ENCODE assay signal across 20 cellular contexts in genomic region chr2:207903236-207903635, GRCh38.
DNase-seq lines count a peak whose midpoint lies in the region; ATAC-seq and TF ChIP-seq lines count a peak whose summit lies in the region.
"Had no signal": no experiment of that assay in that cellular context is flagged by ENCODE, and none has a peak within 500 bp of the region (broad histone marks: within the 10 kb centered on the region; RNA-seq: fewer than 3 reads in every experiment).

No MANE protein-coding gene starts in this region.

- ATAC-seq in activated naive CD4-positive, alpha-beta T cell treated with anti-CD3 and anti-CD28 coated beads, Interleukin-2, amount 50 U/mL, for 72 hours = peak; percentile 56 to 62
- ATAC-seq in PC-3 = no peak
- ATAC-seq in HG03045 (IDR thresholded peaks at IDR 0.05; ENCODE audit: unreplicated experiment) = no peak
- ATAC-seq: CD8-positive, alpha-beta T cell had no signal

- no peaks in the 10 kb centered on the region for H3K27me3 ChIP-seq in PC-3 (ENCODE audit: low read length)
- H3K27me3 ChIP-seq in neural progenitor cell = no peaks in the 10 kb centered on the region
- H3K27me3 ChIP-seq in thyroid gland = no peaks in the 10 kb centered on the region
- H3K27me3 ChIP-seq: BLaER1 had no signal

- H3K9me2 ChIP-seq in PC-3 (replicated peaks; ENCODE audit: low read length) = no peaks in the 10 kb centered on the region

- no peaks in the 10 kb centered on the region for H3K27me3 Mint-ChIP-seq in activated naive CD4-positive, alpha-beta T cell treated with anti-CD3 and anti-CD28 coated beads, Interleukin-2, amount 10 ng/mL, durations not matched to agents 7 days and 5 days
- peaks cover 16% of the 10 kb centered on the region for H3K27me3 Mint-ChIP-seq in neural progenitor cell (ENCODE audit: insufficient read depth, low read depth)
- H3K27me3 Mint-ChIP-seq: B cell; CD4-positive, CD25-positive, alpha-beta regulatory T cell had no signal

- no peaks in the 10 kb centered on the region for H3K36me3 ChIP-seq in PC-3 (ENCODE audit: low read depth, low read length)
- H3K36me3 ChIP-seq in neural progenitor cell = no peaks in the 10 kb centered on the region
- no peaks in the 10 kb centered on the region for H3K36me3 ChIP-seq in thyroid gland
- H3K36me3 ChIP-seq: HAP-1 had no signal

- no TSS peak for BruUV-seq in PC-3 (replicated peaks; lab: Mats Ljungman, UMichigan)

- intact Hi-C loops in PC-3 (cut with micrococcal nuclease) = no loop called here
- intact Hi-C loops in thyroid gland (cut with DNase I) = no loop called here

- H3K4me3 Mint-ChIP-seq in activated naive CD4-positive, alpha-beta T cell treated with anti-CD3 and anti-CD28 coated beads, Interleukin-2, amount 10 ng/mL, durations not matched to agents 7 days and 5 days = no peak overlapping the region
- H3K4me3 Mint-ChIP-seq in neural progenitor cell = no peak overlapping the region
- H3K4me3 Mint-ChIP-seq: B cell; CD4-positive, CD25-positive, alpha-beta regulatory T cell; CD8-positive, alpha-beta T cell; HFFc6 had no signal

- no peaks in the 10 kb centered on the region for H3K4me1 Mint-ChIP-seq in activated naive CD4-positive, alpha-beta T cell treated with anti-CD3 and anti-CD28 coated beads, Interleukin-2, amount 10 ng/mL, durations not matched to agents 7 days and 5 days
- peaks cover 44% of the 10 kb centered on the region for H3K4me1 Mint-ChIP-seq in neural progenitor cell
- H3K4me1 Mint-ChIP-seq: B cell had no signal

- H3K27ac ChIP-seq in PC-3 (ENCODE audit: low read length) (no peak overlapping the region), neural progenitor cell (peak overlapping the region; percentile 94), thyroid gland (peak overlapping the region in 2 of 3 donors; percentile 64 to 68)
- H3K27ac ChIP-seq: 22Rv1, BLaER1, C4-2B had no signal

- H3K9me3 ChIP-seq in PC-3 (ENCODE audit: low read length) (no peaks in the 10 kb centered on the region), neural progenitor cell (ENCODE audit: low read depth) (no peaks in the 10 kb centered on the region), thyroid gland (no peaks in the 10 kb centered on the region)
- H3K9me3 ChIP-seq: BLaER1, Caco-2, HAP-1 had no signal

- TF ChIP-seq CTCF in PC-3 (conservative IDR thresholded peaks at IDR 0.05; ENCODE audit: low read depth, low read length) = no peak
- TF ChIP-seq CTCF in neural progenitor cell (IDR thresholded peaks at IDR 0.05) = no peak
- TF ChIP-seq CTCF in thyroid gland (IDR thresholded peaks at IDR 0.05) = no peak

- TF ChIP-seq POLR2A in thyroid gland (IDR thresholded peaks at IDR 0.05) = no peak

- POLR2A ChIA-PET in PC-3 (lab: Charles Lee; ENCODE audit: unreplicated experiment) = no interaction called here

- H3F3A ChIP-seq in PC-3 (ENCODE audit: low read length, unreplicated experiment) = no peaks in the 10 kb centered on the region
- peaks cover 94% of the 10 kb centered on the region for H3F3A ChIP-seq in neural progenitor cell (ENCODE audit: low read depth)

- H3K27ac Mint-ChIP-seq in activated naive CD4-positive, alpha-beta T cell treated with anti-CD3 and anti-CD28 coated beads, Interleukin-2, amount 50 U/mL, for 72 hours = no peak overlapping the region
- no peak overlapping the region for H3K27ac Mint-ChIP-seq in activated naive CD4-positive, alpha-beta T cell treated with anti-CD3 and anti-CD28 coated beads, Interleukin-2, amount 10 ng/mL, durations not matched to agents 7 days and 5 days
- no peak overlapping the region for H3K27ac Mint-ChIP-seq in neural progenitor cell
- H3K27ac Mint-ChIP-seq: B cell; CD4-positive, CD25-positive, alpha-beta regulatory T cell; CD8-positive, alpha-beta T cell; HFFc6 had no signal

- H2AFZ ChIP-seq in PC-3 (ENCODE audit: low read length) (no peak overlapping the region), neural progenitor cell (replicated peaks) (no peak overlapping the region)

- H3K9ac ChIP-seq in PC-3 (ENCODE audit: low read length) = no peak overlapping the region
- no peak overlapping the region for H3K9ac ChIP-seq in neural progenitor cell
- H3K9ac ChIP-seq: BLaER1 had no signal

- peaks cover 8% of the 10 kb centered on the region for H3K4me1 ChIP-seq in PC-3 (ENCODE audit: insufficient read depth, low read length)
- H3K4me1 ChIP-seq in neural progenitor cell = peaks cover 92% of the 10 kb centered on the region
- peaks cover 24 to 27% of the 10 kb centered on the region in 2 donors for H3K4me1 ChIP-seq in thyroid gland
- H3K4me1 ChIP-seq: BLaER1 had no signal

- DNase-seq in activated naive CD4-positive, alpha-beta T cell treated with anti-CD3 and anti-CD28 coated beads, Interleukin-2, amount 50 U/mL, for 72 hours (ENCODE audit: low spot score in 2 of 2) = no peak
- DNase-seq in activated naive CD4-positive, alpha-beta T cell treated with anti-CD3 and anti-CD28 coated beads, Interleukin-2, amount 10 ng/mL, durations not matched to agents 7 days and 5 days = no peak
- peak; percentile 14 for DNase-seq in PC-3
- DNase-seq in neural progenitor cell (ENCODE audit: low spot score) = no peak
- DNase-seq in thyroid gland = no peak
- DNase-seq in stimulated activated naive CD4-positive, alpha-beta T cell (lab: John Stamatoyannopoulos, UW) = no peak
- no peak for DNase-seq in Kasumi-1 (lab: John Stamatoyannopoulos, UW)
- DNase-seq: Caco-2; CD4-positive, CD25-positive, alpha-beta regulatory T cell; CD8-positive, alpha-beta T cell; DMS153; DND-41; GOT3; HFFc6 had no signal

- H3K4me2 ChIP-seq in PC-3 (ENCODE audit: low read length) = no peak overlapping the region
- H3K4me2 ChIP-seq in neural progenitor cell = peak overlapping the region; percentile 78
- H3K4me2 ChIP-seq: BLaER1 had no signal

- no peaks in the 10 kb centered on the region for H3K36me3 Mint-ChIP-seq in activated naive CD4-positive, alpha-beta T cell treated with anti-CD3 and anti-CD28 coated beads, Interleukin-2, amount 50 U/mL, for 72 hours
- no peaks in the 10 kb centered on the region for H3K36me3 Mint-ChIP-seq in activated naive CD4-positive, alpha-beta T cell treated with anti-CD3 and anti-CD28 coated beads, Interleukin-2, amount 10 ng/mL, durations not matched to agents 7 days and 5 days
- H3K36me3 Mint-ChIP-seq in neural progenitor cell = no peaks in the 10 kb centered on the region

- WGBS in thyroid gland, 2 donors = 72 to 77% methylated on average over 3 of the region's 3 CpGs

- H3K79me2 ChIP-seq in PC-3 (ENCODE audit: low read length) (no peaks in the 10 kb centered on the region), neural progenitor cell (ENCODE audit: low read depth) (peaks cover 37% of the 10 kb centered on the region)

- H3K4me3 ChIP-seq in PC-3 (ENCODE audit: low read length) (no peak overlapping the region), neural progenitor cell (no peak overlapping the region), thyroid gland (replicated peaks in 1 of 3) (no peak overlapping the region)
- H3K4me3 ChIP-seq: BLaER1, HAP-1 had no signal

- CTCF ChIA-PET in activated naive CD4-positive, alpha-beta T cell treated with anti-CD3 and anti-CD28 coated beads, Interleukin-2, amount 10 ng/mL, durations not matched to agents 7 days and 5 days (lab: Charles Lee) = no interaction called here
- CTCF ChIA-PET in PC-3 (lab: Charles Lee) = no interaction called here

- no peaks in the 10 kb centered on the region for H3K9me3 Mint-ChIP-seq in activated naive CD4-positive, alpha-beta T cell treated with anti-CD3 and anti-CD28 coated beads, Interleukin-2, amount 50 U/mL, for 72 hours
- no peaks in the 10 kb centered on the region for H3K9me3 Mint-ChIP-seq in activated naive CD4-positive, alpha-beta T cell treated with anti-CD3 and anti-CD28 coated beads, Interleukin-2, amount 10 ng/mL, durations not matched to agents 7 days and 5 days
- no peaks in the 10 kb centered on the region for H3K9me3 Mint-ChIP-seq in neural progenitor cell
- H3K9me3 Mint-ChIP-seq: CD8-positive, alpha-beta T cell; HFFc6 had no signal

- H4K20me1 ChIP-seq in PC-3 (ENCODE audit: low read length) (no peaks in the 10 kb centered on the region), neural progenitor cell (ENCODE audit: low read depth) (no peaks in the 10 kb centered on the region)
- H4K20me1 ChIP-seq: BLaER1 had no signal

Comparison
In these comparisons a context has a peak if more than half of its experiments do, and no peak if none do; other contexts are left out.
1. ATAC-seq: peak in activated naive CD4-positive, alpha-beta T cell treated with anti-CD3 and anti-CD28 coated beads, Interleukin-2, amount 50 U/mL, for 72 hours (2 of 2); none in PC-3 (single experiment) and HG03045 (single experiment).